Comparison of ENCODE assay signal across 12 cellular contexts in genomic region chr17:68459030-68459376, GRCh38. TPM values are rescaled to one million over a fixed set of nuclear protein-coding genes. Genes with fewer than 3 reads are reported as not detected.
DNase-seq lines count a peak whose midpoint lies in the region; ATAC-seq and TF ChIP-seq lines count a peak whose summit lies in the region.
"Had no signal": no experiment of that assay in that cellular context is flagged by ENCODE, and none has a peak within 500 bp of the region (broad histone marks: within the 10 kb centered on the region; RNA-seq: fewer than 3 reads in every experiment).

No MANE protein-coding gene starts in this region.

- H3K9me3 ChIP-seq in right atrium auricular region (no peaks in the 10 kb centered on the region), spleen (no peaks in the 10 kb centered on the region), aorta (ENCODE audit: control insufficient read depth, low read length) (no peaks in the 10 kb centered on the region)
- H3K9me3 ChIP-seq: left lung, ovary, suprapubic skin had no signal

- H3K4me3 ChIP-seq in right atrium auricular region = no peak overlapping the region
- no peak overlapping the region for H3K4me3 ChIP-seq in spleen
- no peak overlapping the region for H3K4me3 ChIP-seq in aorta (ENCODE audit: low read length in 2 of 2)

- H3K27me3 ChIP-seq in right atrium auricular region = no peaks in the 10 kb centered on the region
- H3K27me3 ChIP-seq in spleen (replicated peaks in 1 of 7) = no peaks in the 10 kb centered on the region
- no peaks in the 10 kb centered on the region for H3K27me3 ChIP-seq in aorta (ENCODE audit: control insufficient read depth in 1 of 2, insufficient read depth in 2 of 2, low read length in 1 of 2)
- H3K27me3 ChIP-seq: left lung, ovary, suprapubic skin had no signal

- 57 to 85% (median 69%) methylated on average over 1 of the region's 1 CpG for WGBS in spleen, 5 donors
- 66 to 77% methylated on average over 1 of the region's 1 CpG for WGBS in aorta, 2 donors

- no peak for TF ChIP-seq POLR2A in spleen (IDR thresholded peaks at IDR 0.05)

- intact Hi-C loops in left cardiac atrium (cut with DNase I) (no loop called here), spleen (cut with DNase I; ENCODE audit: low total_unique reads) (no loop called here), aorta (cut with DNase I) (loop anchor here in 1 of 2 donors (5.0 kb wide), 1 partner anchor 212 kb away; the partner anchor contains the start of gene AMZ2)

- peak overlapping the region; percentile 91 to 95 for H3K27ac ChIP-seq in right atrium auricular region
- peak overlapping the region in 5 of 8 donors; percentile 24 to 96 (median 66) for H3K27ac ChIP-seq in spleen
- no peak overlapping the region for H3K27ac ChIP-seq in aorta (ENCODE audit: low read depth in 1 of 2, low read length in 2 of 2)
- H3K27ac ChIP-seq: ovary had no signal

- no peak for DNase-seq in right atrium auricular region (ENCODE audit: low spot score)
- no peak for DNase-seq in left cardiac atrium
- DNase-seq in OCI-M1 (lab: John Stamatoyannopoulos, UW) = peak; percentile 31
- DNase-seq in spleen = no peak
- no peak for DNase-seq in medulla oblongata (ENCODE audit: extremely low spot score)
- DNase-seq in aorta = no peak
- no peak for DNase-seq in NCI-H82 treated with DMSO at 0.1 percent for 48 hours (lab: John Stamatoyannopoulos, UW; ENCODE audit: unreplicated experiment)
- DNase-seq: activated gamma-delta T cell, left lung, ovary had no signal

- H3K36me3 ChIP-seq in right atrium auricular region = no peaks in the 10 kb centered on the region
- no peaks in the 10 kb centered on the region for H3K36me3 ChIP-seq in spleen
- H3K36me3 ChIP-seq in aorta (ENCODE audit: control insufficient read depth in 1 of 2, insufficient read depth in 2 of 2, low read length in 1 of 2) = no peaks in the 10 kb centered on the region
- H3K36me3 ChIP-seq: left lung, ovary, suprapubic skin had no signal

- H3K4me1 ChIP-seq in right atrium auricular region = peaks cover 0 to 56% of the 10 kb centered on the region in 2 donors
- peaks cover 5 to 84% (median 63%) of the 10 kb centered on the region in 6 donors for H3K4me1 ChIP-seq in spleen
- H3K4me1 ChIP-seq in aorta (ENCODE audit: control insufficient read depth in 1 of 2, insufficient read depth in 2 of 2, low read length in 2 of 2) = peaks cover 0 to 2% of the 10 kb centered on the region in 2 donors

- ATAC-seq in left cardiac atrium (no peak), GM21723 (IDR thresholded peaks at IDR 0.05; ENCODE audit: unreplicated experiment) (peak; percentile 34), aorta (ENCODE audit: low FRiP score) (no peak)
- ATAC-seq: left lung had no signal

- no peak for TF ChIP-seq CTCF in right atrium auricular region (IDR thresholded peaks at IDR 0.05)
- no peak for TF ChIP-seq CTCF in spleen (IDR thresholded peaks at IDR 0.05 in 8 of 11, conservative IDR thresholded peaks at IDR 0.05 in 3 of 11)

RNA-seq across cellular contexts. Expression of gene WIPI1, which starts 1.7 kb away (rescaled TPM):
- total RNA-seq in right atrium auricular region = 10 to 100 TPM; 50.3 to 76.2 TPM
- total RNA-seq in left cardiac atrium = 10 to 100 TPM; 35.8 to 74.3 TPM
- 10 to 100 TPM; 23.6 to 38.3 (median 27.8) TPM for total RNA-seq in spleen
- polyA plus RNA-seq in spleen = 1 to 10 TPM; 7.2 to 9.5 (median 7.7) TPM
- total RNA-seq in aorta = 10 to 100 TPM; 46.0 to 53.1 TPM
- polyA plus RNA-seq in aorta = 10 to 100 TPM; 18.5 to 30.4 TPM

RNA-seq across cellular contexts. Expression of gene PRKAR1A, which starts 53.2 kb away (rescaled TPM):
- total RNA-seq in right atrium auricular region (100 to 1,000 TPM; 534 to 672 TPM), left cardiac atrium (100 to 1,000 TPM; 483 to 653 TPM), spleen (100 to 1,000 TPM; 293 to 392 (median 319) TPM), aorta (100 to 1,000 TPM; 251 to 297 TPM)
- polyA plus RNA-seq in spleen (10 to 100 TPM; 36.2 to 72.3 (median 52.9) TPM), aorta (100 to 1,000 TPM in 1 of 2 donors, 10 to 100 TPM in 1; 97.0 to 104 TPM)

Comparison
In these comparisons a context has a peak if more than half of its experiments do, and no peak if none do; other contexts are left out.
1. H3K27ac ChIP-seq: peak in right atrium auricular region (2 of 2) and spleen (5 of 8); none in aorta (0 of 2).